36 cellular contexts compared by ENCODE assay signal in genomic region chr11:27619039-27619438, GRCh38.
A peak's percentile ranks its signal among the peaks of the same experiment; 100 is the strongest.
DNase-seq lines count a peak whose midpoint lies in the region; ATAC-seq, FAIRE-seq and TF ChIP-seq lines count a peak whose summit lies in the region.
"Had no signal": no experiment of that assay in that cellular context is flagged by ENCODE, and none has a peak within 500 bp of the region (broad histone marks: within the 10 kb centered on the region; RNA-seq: fewer than 3 reads in every experiment).

No MANE protein-coding gene starts in this region.

- no peak overlapping the region for H3K27ac ChIP-seq in ovary
- H3K27ac ChIP-seq: A549, left lung, spleen, testis had no signal

- H3K4me3 Mint-ChIP-seq in activated naive CD8-positive, alpha-beta T cell treated with anti-CD3 and anti-CD28 coated beads for 36 hours = no peak overlapping the region
- H3K4me3 Mint-ChIP-seq: activated naive CD8-positive, alpha-beta T cell treated with anti-CD3 and anti-CD28 coated beads, Interleukin-2, amount 10 ng/mL, durations not matched to agents 7 days and 5 days; activated T-cell treated with anti-CD3 and anti-CD28 coated beads, Interleukin-2, amount 50 U/mL, for 24 hours; B cell; CD8-positive, alpha-beta memory T cell; stimulated activated naive CD8-positive, alpha-beta T cell treated with anti-CD3 and anti-CD28 coated beads, Interleukin-15, Interleukin-2, amounts not matched to agents 100 ng/mL and 50 ng/mL, for 24 hours had no signal

- no peak for TF ChIP-seq EP300 in ovary (IDR thresholded peaks at IDR 0.05)

- no peaks in the 10 kb centered on the region for H3K36me3 ChIP-seq in ovary
- H3K36me3 ChIP-seq: left lung, spleen had no signal

- H3K36me3 Mint-ChIP-seq in activated naive CD8-positive, alpha-beta T cell treated with anti-CD3 and anti-CD28 coated beads for 36 hours = no peaks in the 10 kb centered on the region
- H3K36me3 Mint-ChIP-seq: activated naive CD8-positive, alpha-beta T cell treated with anti-CD3 and anti-CD28 coated beads, Interleukin-2, amount 10 ng/mL, durations not matched to agents 7 days and 5 days; CD8-positive, alpha-beta memory T cell had no signal

- DNase-seq in AG08395 (ENCODE audit: low spot score) (peak; percentile 22), HT1080 (ENCODE audit: low read depth) (peak; percentile 25), RCC 7860 (ENCODE audit: low spot score) (peak; percentile 14), glomerular visceral epithelial cell (ENCODE audit: extremely low spot score) (peak; percentile 7), SKM-1 (lab: John Stamatoyannopoulos, UW; ENCODE audit: unreplicated experiment) (no peak), ovary (no peak)
- no peak for DNase-seq in activated naive CD8-positive, alpha-beta T cell treated with anti-CD3 and anti-CD28 coated beads for 36 hours
- DNase-seq: activated CD4-positive, alpha-beta T cell treated with anti-CD3 and anti-CD28 coated beads, Interleukin-2, amount 50 U/mL, for 1 hour; activated CD4-positive, CD25-positive, alpha-beta regulatory T cell; activated effector memory CD4-positive, alpha-beta T cell treated with anti-CD3 and anti-CD28 coated beads, Interleukin-2, amount 50 U/mL, for 16 hours; activated naive CD8-positive, alpha-beta T cell treated with anti-CD3 and anti-CD28 coated beads, Interleukin-2, amount 10 ng/mL, durations not matched to agents 7 days and 5 days; activated T-cell treated with anti-CD3 and anti-CD28 coated beads, Interleukin-2, amount 50 U/mL, for 24 hours; aorta; CD8-positive, alpha-beta memory T cell; effector CD4-positive, alpha-beta T cell; glutamatergic neuron; left lung; mesenchymal stem cell; MM.1S; NCI-H1436 treated with DMSO at 0.1 percent for 48 hours; NCI-H345; NCI-H69; posterior cingulate gyrus; right cardiac atrium; SIG-M5; spleen; stimulated activated CD4-positive, alpha-beta T cell treated with anti-CD3 and anti-CD28 coated beads, Interleukin-2, amount 100 ng/mL, for 24 hours; stimulated activated CD8-positive, alpha-beta memory T cell treated with anti-CD3 and anti-CD28 coated beads, Interleukin-4, amount 100 ng/mL, for 48 hours; testis had no signal

- no peak for TF ChIP-seq CTCF in ovary (IDR thresholded peaks at IDR 0.05)

- no peak for ATAC-seq in GM18858 (IDR thresholded peaks at IDR 0.05; ENCODE audit: unreplicated experiment)
- ATAC-seq: A549, left lung, right cardiac atrium had no signal

- H3K9me3 ChIP-seq in ovary = no peaks in the 10 kb centered on the region
- H3K9me3 ChIP-seq: A549, left lung, spleen, testis had no signal

- H3K4me3 ChIP-seq in ovary = no peak overlapping the region
- H3K4me3 ChIP-seq: A549, left lung, spleen, testis had no signal

- no peaks in the 10 kb centered on the region for H3K9me3 Mint-ChIP-seq in activated naive CD8-positive, alpha-beta T cell treated with anti-CD3 and anti-CD28 coated beads for 36 hours
- H3K9me3 Mint-ChIP-seq: activated naive CD8-positive, alpha-beta T cell treated with anti-CD3 and anti-CD28 coated beads, Interleukin-2, amount 10 ng/mL, durations not matched to agents 7 days and 5 days; activated T-cell treated with anti-CD3 and anti-CD28 coated beads, Interleukin-2, amount 50 U/mL, for 24 hours; stimulated activated naive CD8-positive, alpha-beta T cell treated with anti-CD3 and anti-CD28 coated beads, Interleukin-15, Interleukin-2, amounts not matched to agents 100 ng/mL and 50 ng/mL, for 24 hours had no signal

- 69 to 84% (median 83%) methylated on average over 4 of the region's 4 CpGs for WGBS in ovary, 3 donors

- H3K27ac Mint-ChIP-seq in activated naive CD8-positive, alpha-beta T cell treated with anti-CD3 and anti-CD28 coated beads for 36 hours = no peak overlapping the region
- H3K27ac Mint-ChIP-seq: activated naive CD8-positive, alpha-beta T cell treated with anti-CD3 and anti-CD28 coated beads, Interleukin-2, amount 10 ng/mL, durations not matched to agents 7 days and 5 days; activated T-cell treated with anti-CD3 and anti-CD28 coated beads, Interleukin-2, amount 50 U/mL, for 24 hours; B cell; CD8-positive, alpha-beta memory T cell; stimulated activated naive CD8-positive, alpha-beta T cell treated with anti-CD3 and anti-CD28 coated beads, Interleukin-15, Interleukin-2, amounts not matched to agents 100 ng/mL and 50 ng/mL, for 24 hours had no signal

- H3K27me3 ChIP-seq in ovary = no peaks in the 10 kb centered on the region
- H3K27me3 ChIP-seq: left lung, spleen, testis had no signal

- intact Hi-C loops in ovary (cut with DNase I) = no loop called here

- no peak for TF ChIP-seq POLR2A in ovary (IDR thresholded peaks at IDR 0.05)

- H3K27me3 Mint-ChIP-seq in activated naive CD8-positive, alpha-beta T cell treated with anti-CD3 and anti-CD28 coated beads for 36 hours = no peaks in the 10 kb centered on the region
- H3K27me3 Mint-ChIP-seq: activated naive CD8-positive, alpha-beta T cell treated with anti-CD3 and anti-CD28 coated beads, Interleukin-2, amount 10 ng/mL, durations not matched to agents 7 days and 5 days; activated T-cell treated with anti-CD3 and anti-CD28 coated beads, Interleukin-2, amount 50 U/mL, for 24 hours; CD8-positive, alpha-beta memory T cell; stimulated activated naive CD8-positive, alpha-beta T cell treated with anti-CD3 and anti-CD28 coated beads, Interleukin-15, Interleukin-2, amounts not matched to agents 100 ng/mL and 50 ng/mL, for 24 hours had no signal

- H3K4me1 Mint-ChIP-seq in activated naive CD8-positive, alpha-beta T cell treated with anti-CD3 and anti-CD28 coated beads for 36 hours = no peaks in the 10 kb centered on the region
- H3K4me1 Mint-ChIP-seq: activated naive CD8-positive, alpha-beta T cell treated with anti-CD3 and anti-CD28 coated beads, Interleukin-2, amount 10 ng/mL, durations not matched to agents 7 days and 5 days; CD8-positive, alpha-beta memory T cell had no signal

- no peak for FAIRE-seq in RCC 7860 (lab: Jason Lieb, UNC)
- FAIRE-seq: A549, bronchial epithelial cell, GM12891, islet of Langerhans had no signal

- H3K4me1 ChIP-seq in ovary (ENCODE audit: insufficient read depth) = no peaks in the 10 kb centered on the region
- H3K4me1 ChIP-seq: A549, left lung, spleen, testis had no signal

Comparison
In these comparisons a context has a peak if more than half of its experiments do, and no peak if none do; other contexts are left out.
1. DNase-seq: peak in AG08395 (single experiment), HT1080 (single experiment), RCC 7860 (single experiment) and glomerular visceral epithelial cell (single experiment); none in SKM-1 (single experiment), ovary (0 of 5) and activated naive CD8-positive, alpha-beta T cell treated with anti-CD3 and anti-CD28 coated beads for 36 hours (single experiment).